In the genomic region with DNA sequence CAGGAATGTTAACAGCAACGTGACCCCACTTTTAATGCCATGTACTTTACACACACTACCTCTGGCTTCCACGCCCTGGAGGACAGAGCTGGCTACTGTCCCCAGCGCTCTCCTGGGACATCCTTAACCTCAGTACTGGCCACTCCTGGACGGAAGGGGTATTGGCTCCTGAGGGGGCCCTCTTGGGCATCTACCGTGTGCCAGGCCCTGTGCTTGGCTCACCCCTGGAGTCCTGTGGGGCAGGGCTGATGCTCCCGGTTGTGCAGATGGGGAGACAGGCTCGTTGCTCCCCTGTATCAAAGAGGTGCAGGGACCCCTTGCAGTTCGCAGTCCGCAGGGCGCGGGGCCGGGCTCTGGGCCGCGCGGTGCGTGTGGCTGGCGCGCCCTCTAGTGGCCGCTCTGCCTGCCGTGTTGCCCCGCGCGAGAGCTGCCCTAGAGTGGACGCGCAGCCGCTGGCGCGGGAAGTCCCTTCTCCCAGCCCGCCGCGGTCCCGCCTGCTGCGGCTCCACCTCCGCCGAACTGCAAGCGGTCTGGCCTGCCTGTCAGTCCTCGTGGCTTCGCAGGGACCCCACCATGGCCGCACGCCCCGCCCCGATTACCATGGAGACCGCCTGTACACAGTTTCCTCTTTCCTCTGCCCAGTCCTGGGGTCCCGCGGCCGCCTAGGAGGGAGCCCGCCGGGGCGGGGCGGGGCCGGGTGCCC, we compare ENCODE assay signal across 1 cellular context.
TF ChIP-seq lines count a peak whose summit lies in the region.

A gene with protein sequence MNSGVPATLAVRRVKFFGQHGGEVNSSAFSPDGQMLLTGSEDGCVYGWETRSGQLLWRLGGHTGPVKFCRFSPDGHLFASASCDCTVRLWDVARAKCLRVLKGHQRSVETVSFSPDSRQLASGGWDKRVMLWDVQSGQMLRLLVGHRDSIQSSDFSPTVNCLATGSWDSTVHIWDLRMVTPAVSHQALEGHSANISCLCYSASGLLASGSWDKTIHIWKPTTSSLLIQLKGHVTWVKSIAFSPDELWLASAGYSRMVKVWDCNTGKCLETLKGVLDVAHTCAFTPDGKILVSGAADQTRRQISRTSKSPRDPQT (plus strand): TSS at position 632 of the 703 bp plus-strand sequence. CDS start 72 bp downstream, outside the sequence.

TF ChIP-seq in HepG2, 621 proteins besides CTCF, POLR2A, EP300 and RAD21 (continued from another document and continues in another):
- peak; percentile 70; the same call in 1 of the 2 replicates for TF ChIP-seq ZNF614 (CRISPR knock-in tag; IDR thresholded peaks at IDR 0.05; ENCODE audit: borderline replicate concordance)
- peak; percentile 41; the same call in 1 of the 2 replicates for TF ChIP-seq TMF1 (CRISPR knock-in tag; IDR thresholded peaks at IDR 0.05; ENCODE audit: low read depth)
- TF ChIP-seq ZNF124 (CRISPR knock-in tag; IDR thresholded peaks at IDR 0.05), result peak; percentile 28; the same call in 1 of the 2 replicates
- TF ChIP-seq, protein P1, sequence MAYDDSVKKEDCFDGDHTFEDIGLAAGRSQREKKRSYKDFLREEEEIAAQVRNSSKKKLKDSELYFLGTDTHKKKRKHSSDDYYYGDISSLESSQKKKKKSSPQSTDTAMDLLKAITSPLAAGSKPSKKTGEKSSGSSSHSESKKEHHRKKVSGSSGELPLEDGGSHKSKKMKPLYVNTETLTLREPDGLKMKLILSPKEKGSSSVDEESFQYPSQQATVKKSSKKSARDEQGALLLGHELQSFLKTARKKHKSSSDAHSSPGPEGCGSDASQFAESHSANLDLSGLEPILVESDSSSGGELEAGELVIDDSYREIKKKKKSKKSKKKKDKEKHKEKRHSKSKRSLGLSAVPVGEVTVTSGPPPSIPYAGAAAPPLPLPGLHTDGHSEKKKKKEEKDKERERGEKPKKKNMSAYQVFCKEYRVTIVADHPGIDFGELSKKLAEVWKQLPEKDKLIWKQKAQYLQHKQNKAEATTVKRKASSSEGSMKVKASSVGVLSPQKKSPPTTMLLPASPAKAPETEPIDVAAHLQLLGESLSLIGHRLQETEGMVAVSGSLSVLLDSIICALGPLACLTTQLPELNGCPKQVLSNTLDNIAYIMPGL (CRISPR knock-in tag; IDR thresholded peaks at IDR 0.05; ENCODE audit: borderline replicate concordance in 1 of 2, low read depth in 1 of 2), result peak; percentile 86 to 95
- TF ChIP-seq, protein P2, sequence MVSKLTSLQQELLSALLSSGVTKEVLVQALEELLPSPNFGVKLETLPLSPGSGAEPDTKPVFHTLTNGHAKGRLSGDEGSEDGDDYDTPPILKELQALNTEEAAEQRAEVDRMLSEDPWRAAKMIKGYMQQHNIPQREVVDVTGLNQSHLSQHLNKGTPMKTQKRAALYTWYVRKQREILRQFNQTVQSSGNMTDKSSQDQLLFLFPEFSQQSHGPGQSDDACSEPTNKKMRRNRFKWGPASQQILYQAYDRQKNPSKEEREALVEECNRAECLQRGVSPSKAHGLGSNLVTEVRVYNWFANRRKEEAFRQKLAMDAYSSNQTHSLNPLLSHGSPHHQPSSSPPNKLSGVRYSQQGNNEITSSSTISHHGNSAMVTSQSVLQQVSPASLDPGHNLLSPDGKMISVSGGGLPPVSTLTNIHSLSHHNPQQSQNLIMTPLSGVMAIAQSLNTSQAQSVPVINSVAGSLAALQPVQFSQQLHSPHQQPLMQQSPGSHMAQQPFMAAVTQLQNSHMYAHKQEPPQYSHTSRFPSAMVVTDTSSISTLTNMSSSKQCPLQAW (CRISPR knock-in tag; IDR thresholded peaks at IDR 0.05), result peak; percentile 70
- TF ChIP-seq, protein P3, sequence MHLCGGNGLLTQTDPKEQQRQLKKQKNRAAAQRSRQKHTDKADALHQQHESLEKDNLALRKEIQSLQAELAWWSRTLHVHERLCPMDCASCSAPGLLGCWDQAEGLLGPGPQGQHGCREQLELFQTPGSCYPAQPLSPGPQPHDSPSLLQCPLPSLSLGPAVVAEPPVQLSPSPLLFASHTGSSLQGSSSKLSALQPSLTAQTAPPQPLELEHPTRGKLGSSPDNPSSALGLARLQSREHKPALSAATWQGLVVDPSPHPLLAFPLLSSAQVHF (CRISPR knock-in tag; IDR thresholded peaks at IDR 0.05), result no peak
- TF ChIP-seq, protein P4, sequence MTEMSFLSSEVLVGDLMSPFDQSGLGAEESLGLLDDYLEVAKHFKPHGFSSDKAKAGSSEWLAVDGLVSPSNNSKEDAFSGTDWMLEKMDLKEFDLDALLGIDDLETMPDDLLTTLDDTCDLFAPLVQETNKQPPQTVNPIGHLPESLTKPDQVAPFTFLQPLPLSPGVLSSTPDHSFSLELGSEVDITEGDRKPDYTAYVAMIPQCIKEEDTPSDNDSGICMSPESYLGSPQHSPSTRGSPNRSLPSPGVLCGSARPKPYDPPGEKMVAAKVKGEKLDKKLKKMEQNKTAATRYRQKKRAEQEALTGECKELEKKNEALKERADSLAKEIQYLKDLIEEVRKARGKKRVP (CRISPR knock-in tag; IDR thresholded peaks at IDR 0.05), result no peak
- 0 out of 2 replicates have a peak, but pooled peaks have one; percentile 36 for TF ChIP-seq ZNF709 (CRISPR knock-in tag; IDR thresholded peaks at IDR 0.05)
- TF ChIP-seq TBP (CRISPR knock-in tag; IDR thresholded peaks at IDR 0.05), result peak; percentile 26; the same call in 1 of the 2 replicates
- 0 out of 2 replicates have a peak, but pooled peaks have one; percentile 28 for TF ChIP-seq ZNF225 (CRISPR knock-in tag; IDR thresholded peaks at IDR 0.05)
- 0 out of 2 replicates have a peak, but pooled peaks have one; percentile 54 for TF ChIP-seq HES4 (CRISPR knock-in tag; IDR thresholded peaks at IDR 0.05; ENCODE audit: borderline replicate concordance)
- TF ChIP-seq, protein P5, sequence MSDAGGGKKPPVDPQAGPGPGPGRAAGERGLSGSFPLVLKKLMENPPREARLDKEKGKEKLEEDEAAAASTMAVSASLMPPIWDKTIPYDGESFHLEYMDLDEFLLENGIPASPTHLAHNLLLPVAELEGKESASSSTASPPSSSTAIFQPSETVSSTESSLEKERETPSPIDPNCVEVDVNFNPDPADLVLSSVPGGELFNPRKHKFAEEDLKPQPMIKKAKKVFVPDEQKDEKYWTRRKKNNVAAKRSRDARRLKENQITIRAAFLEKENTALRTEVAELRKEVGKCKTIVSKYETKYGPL (CRISPR knock-in tag; IDR thresholded peaks at IDR 0.05), result no peak
- no peak for TF ChIP-seq LCORL (IDR thresholded peaks at IDR 0.05)
- peak; percentile 79; the same call in 1 of the 2 replicates for TF ChIP-seq LCORL (CRISPR knock-in tag; IDR thresholded peaks at IDR 0.05)
- peak; percentile 39 for TF ChIP-seq YY1 (IDR thresholded peaks at IDR 0.05; ENCODE audit: insufficient read depth, insufficient replicate concordance, low read depth, low read length)
- TF ChIP-seq, protein P6, sequence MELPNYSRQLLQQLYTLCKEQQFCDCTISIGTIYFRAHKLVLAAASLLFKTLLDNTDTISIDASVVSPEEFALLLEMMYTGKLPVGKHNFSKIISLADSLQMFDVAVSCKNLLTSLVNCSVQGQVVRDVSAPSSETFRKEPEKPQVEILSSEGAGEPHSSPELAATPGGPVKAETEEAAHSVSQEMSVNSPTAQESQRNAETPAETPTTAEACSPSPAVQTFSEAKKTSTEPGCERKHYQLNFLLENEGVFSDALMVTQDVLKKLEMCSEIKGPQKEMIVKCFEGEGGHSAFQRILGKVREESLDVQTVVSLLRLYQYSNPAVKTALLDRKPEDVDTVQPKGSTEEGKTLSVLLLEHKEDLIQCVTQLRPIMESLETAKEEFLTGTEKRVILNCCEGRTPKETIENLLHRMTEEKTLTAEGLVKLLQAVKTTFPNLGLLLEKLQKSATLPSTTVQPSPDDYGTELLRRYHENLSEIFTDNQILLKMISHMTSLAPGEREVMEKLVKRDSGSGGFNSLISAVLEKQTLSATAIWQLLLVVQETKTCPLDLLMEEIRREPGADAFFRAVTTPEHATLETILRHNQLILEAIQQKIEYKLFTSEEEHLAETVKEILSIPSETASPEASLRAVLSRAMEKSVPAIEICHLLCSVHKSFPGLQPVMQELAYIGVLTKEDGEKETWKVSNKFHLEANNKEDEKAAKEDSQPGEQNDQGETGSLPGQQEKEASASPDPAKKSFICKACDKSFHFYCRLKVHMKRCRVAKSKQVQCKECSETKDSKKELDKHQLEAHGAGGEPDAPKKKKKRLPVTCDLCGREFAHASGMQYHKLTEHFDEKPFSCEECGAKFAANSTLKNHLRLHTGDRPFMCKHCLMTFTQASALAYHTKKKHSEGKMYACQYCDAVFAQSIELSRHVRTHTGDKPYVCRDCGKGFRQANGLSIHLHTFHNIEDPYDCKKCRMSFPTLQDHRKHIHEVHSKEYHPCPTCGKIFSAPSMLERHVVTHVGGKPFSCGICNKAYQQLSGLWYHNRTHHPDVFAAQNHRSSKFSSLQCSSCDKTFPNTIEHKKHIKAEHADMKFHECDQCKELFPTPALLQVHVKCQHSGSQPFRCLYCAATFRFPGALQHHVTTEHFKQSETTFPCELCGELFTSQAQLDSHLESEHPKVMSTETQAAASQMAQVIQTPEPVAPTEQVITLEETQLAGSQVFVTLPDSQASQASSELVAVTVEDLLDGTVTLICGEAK (IDR thresholded peaks at IDR 0.05), result no peak
- TF ChIP-seq, protein P6 (CRISPR knock-in tag; IDR thresholded peaks at IDR 0.05), result no peak
- TF ChIP-seq, protein P7, sequence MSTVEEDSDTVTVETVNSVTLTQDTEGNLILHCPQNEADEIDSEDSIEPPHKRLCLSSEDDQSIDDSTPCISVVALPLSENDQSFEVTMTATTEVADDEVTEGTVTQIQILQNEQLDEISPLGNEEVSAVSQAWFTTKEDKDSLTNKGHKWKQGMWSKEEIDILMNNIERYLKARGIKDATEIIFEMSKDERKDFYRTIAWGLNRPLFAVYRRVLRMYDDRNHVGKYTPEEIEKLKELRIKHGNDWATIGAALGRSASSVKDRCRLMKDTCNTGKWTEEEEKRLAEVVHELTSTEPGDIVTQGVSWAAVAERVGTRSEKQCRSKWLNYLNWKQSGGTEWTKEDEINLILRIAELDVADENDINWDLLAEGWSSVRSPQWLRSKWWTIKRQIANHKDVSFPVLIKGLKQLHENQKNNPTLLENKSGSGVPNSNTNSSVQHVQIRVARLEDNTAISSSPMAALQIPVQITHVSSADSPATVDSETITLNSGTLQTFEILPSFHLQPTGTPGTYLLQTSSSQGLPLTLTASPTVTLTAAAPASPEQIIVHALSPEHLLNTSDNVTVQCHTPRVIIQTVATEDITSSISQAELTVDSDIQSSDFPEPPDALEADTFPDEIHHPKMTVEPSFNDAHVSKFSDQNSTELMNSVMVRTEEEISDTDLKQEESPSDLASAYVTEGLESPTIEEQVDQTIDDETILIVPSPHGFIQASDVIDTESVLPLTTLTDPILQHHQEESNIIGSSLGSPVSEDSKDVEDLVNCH (CRISPR knock-in tag; IDR thresholded peaks at IDR 0.05), result no peak
- 0 out of 2 replicates have a peak, but pooled peaks have one; percentile 17 for TF ChIP-seq ZNF143 (CRISPR knock-in tag; IDR thresholded peaks at IDR 0.05)
- TF ChIP-seq YEATS2 (CRISPR knock-in tag; IDR thresholded peaks at IDR 0.05; ENCODE audit: borderline replicate concordance), result peak; percentile 39; the same call in 1 of the 2 replicates
- TF ChIP-seq, protein P8, sequence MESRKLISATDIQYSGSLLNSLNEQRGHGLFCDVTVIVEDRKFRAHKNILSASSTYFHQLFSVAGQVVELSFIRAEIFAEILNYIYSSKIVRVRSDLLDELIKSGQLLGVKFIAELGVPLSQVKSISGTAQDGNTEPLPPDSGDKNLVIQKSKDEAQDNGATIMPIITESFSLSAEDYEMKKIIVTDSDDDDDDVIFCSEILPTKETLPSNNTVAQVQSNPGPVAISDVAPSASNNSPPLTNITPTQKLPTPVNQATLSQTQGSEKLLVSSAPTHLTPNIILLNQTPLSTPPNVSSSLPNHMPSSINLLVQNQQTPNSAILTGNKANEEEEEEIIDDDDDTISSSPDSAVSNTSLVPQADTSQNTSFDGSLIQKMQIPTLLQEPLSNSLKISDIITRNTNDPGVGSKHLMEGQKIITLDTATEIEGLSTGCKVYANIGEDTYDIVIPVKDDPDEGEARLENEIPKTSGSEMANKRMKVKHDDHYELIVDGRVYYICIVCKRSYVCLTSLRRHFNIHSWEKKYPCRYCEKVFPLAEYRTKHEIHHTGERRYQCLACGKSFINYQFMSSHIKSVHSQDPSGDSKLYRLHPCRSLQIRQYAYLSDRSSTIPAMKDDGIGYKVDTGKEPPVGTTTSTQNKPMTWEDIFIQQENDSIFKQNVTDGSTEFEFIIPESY (CRISPR knock-in tag; IDR thresholded peaks at IDR 0.05), result peak; percentile 47; the same call in 1 of the 2 replicates
- TF ChIP-seq ZFY (CRISPR knock-in tag; IDR thresholded peaks at IDR 0.05), result peak; percentile 48; the same call in 1 of the 2 replicates
- TF ChIP-seq, protein P9, sequence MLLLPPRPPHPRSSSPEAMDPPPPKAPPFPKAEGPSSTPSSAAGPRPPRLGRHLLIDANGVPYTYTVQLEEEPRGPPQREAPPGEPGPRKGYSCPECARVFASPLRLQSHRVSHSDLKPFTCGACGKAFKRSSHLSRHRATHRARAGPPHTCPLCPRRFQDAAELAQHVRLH (CRISPR knock-in tag; IDR thresholded peaks at IDR 0.05; ENCODE audit: borderline replicate concordance, low read depth), result peak; percentile 75; the same call in 1 of the 2 replicates
- TF ChIP-seq, protein P10, sequence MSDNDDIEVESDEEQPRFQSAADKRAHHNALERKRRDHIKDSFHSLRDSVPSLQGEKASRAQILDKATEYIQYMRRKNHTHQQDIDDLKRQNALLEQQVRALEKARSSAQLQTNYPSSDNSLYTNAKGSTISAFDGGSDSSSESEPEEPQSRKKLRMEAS (IDR thresholded peaks at IDR 0.05), result peak; percentile 74
- peak; percentile 33 for TF ChIP-seq HNRNPLL (IDR thresholded peaks at IDR 0.05; ENCODE audit: low read depth, low read length, poor library complexity, severe bottlenecking)
- peak; percentile 68; the same call in 1 of the 2 replicates for TF ChIP-seq REPIN1 (CRISPR knock-in tag; IDR thresholded peaks at IDR 0.05; ENCODE audit: borderline replicate concordance, low read depth)
- no peak for TF ChIP-seq ZNF780A (CRISPR knock-in tag; IDR thresholded peaks at IDR 0.05)
- 0 out of 2 replicates have a peak, but pooled peaks have one; percentile 27 for TF ChIP-seq HOXA5 (CRISPR knock-in tag; IDR thresholded peaks at IDR 0.05)
- 0 out of 2 replicates have a peak, but pooled peaks have one; percentile 41 for TF ChIP-seq PHF8 (CRISPR knock-in tag; IDR thresholded peaks at IDR 0.05)
